29 cellular contexts compared by ENCODE assay signal in genomic region chr5:170617519-170618218, GRCh38.
DNase-seq lines count a peak whose midpoint lies in the region; ATAC-seq and TF ChIP-seq lines count a peak whose summit lies in the region.
"Had no signal": no experiment of that assay in that cellular context is flagged by ENCODE, and none has a peak within 500 bp of the region (broad histone marks: within the 10 kb centered on the region; RNA-seq: fewer than 3 reads in every experiment).

No MANE protein-coding gene starts in this region.

- no peak overlapping the region for H3K4me2 ChIP-seq in neuronal stem cell (ENCODE audit: insufficient read depth, low read length, poor library complexity, severe bottlenecking)
- H3K4me2 ChIP-seq: hepatocyte, SK-N-SH had no signal

- H3K4me3 ChIP-seq in neuronal stem cell (ENCODE audit: low read length in 2 of 2) (no peak overlapping the region), SJCRH30 (no peak overlapping the region)
- H3K4me3 ChIP-seq: body of pancreas, gastroesophageal sphincter, hepatocyte, lower lobe of right lung, prostate gland, sigmoid colon, tibial artery had no signal

- H3K27me3 ChIP-seq in neuronal stem cell (ENCODE audit: control insufficient read depth in 3 of 3, insufficient read depth in 3 of 3, low read depth in 1 of 3, low read length in 3 of 3) (peaks cover 0 to 6% (median 0%) of the 10 kb centered on the region in 3 experiments), SJCRH30 (no peaks in the 10 kb centered on the region)
- H3K27me3 ChIP-seq: body of pancreas, sigmoid colon had no signal

- H4K91ac ChIP-seq in neuronal stem cell (ENCODE audit: low read depth, low read length, poor library complexity): no peak overlapping the region

- H2BK15ac ChIP-seq in neuronal stem cell (ENCODE audit: low read length): no peak overlapping the region

- peaks cover 37% of the 10 kb centered on the region for H3K4me1 Mint-ChIP-seq in WTC11

- H2BK120ac ChIP-seq in neuronal stem cell (ENCODE audit: low read depth, low read length): no peak overlapping the region

- peaks cover 35% of the 10 kb centered on the region for H3K27me3 Mint-ChIP-seq in WTC11 (ENCODE audit: low read depth)

- peak overlapping the region; percentile 12 for H3K18ac ChIP-seq in neuronal stem cell (ENCODE audit: low read length)

- peak; percentile 30; the same call in 1 of the 2 replicates for ATAC-seq in WTC11
- ATAC-seq: activated CD4-positive, CD25-positive, alpha-beta regulatory T cell treated with anti-CD3 and anti-CD28 coated beads, Interleukin-2, amount 50 U/mL, for 24 hours; body of pancreas; gastroesophageal sphincter; lower lobe of right lung; naive thymus-derived CD8-positive, alpha-beta T cell had no signal

- H3K4me1 ChIP-seq in neuronal stem cell (ENCODE audit: control insufficient read depth in 2 of 2, insufficient read depth in 1 of 2, low read depth in 1 of 2, low read length in 2 of 2): peaks cover 0 to 13% of the 10 kb centered on the region in 2 donors
- peaks cover 6% of the 10 kb centered on the region for H3K4me1 ChIP-seq in SJCRH30
- H3K4me1 ChIP-seq: body of pancreas, gastroesophageal sphincter, lower lobe of right lung, prostate gland, sigmoid colon, tibial artery had no signal

- no peak for TF ChIP-seq CTCF in WTC11 (IDR thresholded peaks at IDR 0.05)

- H3K27ac Mint-ChIP-seq in WTC11: no peak overlapping the region
- H3K27ac Mint-ChIP-seq: activated naive CD4-positive, alpha-beta T cell treated with anti-CD3 and anti-CD28 coated beads for 36 hours had no signal

- no peak overlapping the region for H3K4ac ChIP-seq in neuronal stem cell (ENCODE audit: low read length)

- no peak overlapping the region for H3K23ac ChIP-seq in neuronal stem cell (ENCODE audit: low read depth, low read length, poor library complexity)

- H3K27ac ChIP-seq in neuronal stem cell (replicated peaks; ENCODE audit: low read length): no peak overlapping the region
- no peak overlapping the region for H3K27ac ChIP-seq in SJCRH30
- H3K27ac ChIP-seq: body of pancreas, gastroesophageal sphincter, hepatocyte, lower lobe of right lung, prostate gland, sigmoid colon, tibial artery had no signal

- no peaks in the 10 kb centered on the region for H3K9me3 Mint-ChIP-seq in WTC11
- H3K9me3 Mint-ChIP-seq: activated naive CD4-positive, alpha-beta T cell treated with anti-CD3 and anti-CD28 coated beads for 36 hours; CD14-positive monocyte; H9; naive thymus-derived CD8-positive, alpha-beta T cell had no signal

- H3K4me3 Mint-ChIP-seq in WTC11: no peak overlapping the region
- H3K4me3 Mint-ChIP-seq: activated naive CD4-positive, alpha-beta T cell treated with anti-CD3 and anti-CD28 coated beads for 36 hours; H9 had no signal

- no peak overlapping the region for H2AFZ ChIP-seq in neuronal stem cell (ENCODE audit: low read length)
- H2AFZ ChIP-seq: hepatocyte had no signal

- H4K8ac ChIP-seq in neuronal stem cell (ENCODE audit: low read depth, low read length): no peak overlapping the region

- H2AK5ac ChIP-seq in neuronal stem cell (ENCODE audit: low read depth, low read length): no peak overlapping the region

- H3K14ac ChIP-seq in neuronal stem cell (ENCODE audit: low read length): no peak overlapping the region

- no peak overlapping the region for H2BK12ac ChIP-seq in neuronal stem cell (ENCODE audit: low read length)

- no peak overlapping the region for H2BK5ac ChIP-seq in neuronal stem cell (ENCODE audit: low read length)

- no peaks in the 10 kb centered on the region for H3K9me3 ChIP-seq in neuronal stem cell (replicated peaks in 1 of 2; ENCODE audit: control insufficient read depth in 2 of 2, insufficient read depth in 1 of 2, low read depth in 1 of 2, low read length in 2 of 2)
- no peaks in the 10 kb centered on the region for H3K9me3 ChIP-seq in SJCRH30 (replicated peaks)
- H3K9me3 ChIP-seq: body of pancreas, gastroesophageal sphincter, lower lobe of right lung, prostate gland, sigmoid colon, SK-N-SH, tibial artery had no signal

- POLR2A ChIA-PET in WTC11 (lab: Charles Lee): no interaction called here

- H3K36me3 ChIP-seq in neuronal stem cell (replicated peaks in 1 of 2; ENCODE audit: control insufficient read depth in 2 of 2, insufficient read depth in 2 of 2, low read length in 2 of 2): no peaks in the 10 kb centered on the region
- H3K36me3 ChIP-seq in SJCRH30: no peaks in the 10 kb centered on the region
- H3K36me3 ChIP-seq: gastroesophageal sphincter, lower lobe of right lung, prostate gland, sigmoid colon, tibial artery had no signal

- H3K36me3 Mint-ChIP-seq in WTC11: no peaks in the 10 kb centered on the region
- H3K36me3 Mint-ChIP-seq: CD14-positive monocyte; naive thymus-derived CD8-positive, alpha-beta T cell had no signal

- CTCF ChIA-PET in WTC11 (lab: Charles Lee): interaction anchor here (0.7 to 1.3 kb wide), 3 partner anchors 13 to 16 kb away, joined by 3 to 4 read pairs (median 3); no protein-coding TSS in a partner anchor

- DNase-seq in COR-L47 (lab: John Stamatoyannopoulos, UW) (peak; percentile 63), NCI-H1436 treated with DMSO at 0.1 percent for 48 hours (lab: John Stamatoyannopoulos, UW) (peak; percentile 43), WTC11 (ENCODE audit: low spot score) (no peak), neuronal stem cell (ENCODE audit: low spot score) (no peak), NCI-H446 (lab: John Stamatoyannopoulos, UW) (no peak), SJCRH30 (no peak), HT-29 (ENCODE audit: low spot score) (no peak)
- DNase-seq: activated CD4-positive, alpha-beta T cell treated with anti-CD3 and anti-CD28 coated beads, Interleukin-2, amount 50 U/mL, for 48 hours; activated CD8-positive, alpha-beta memory T cell treated with anti-CD3 and anti-CD28 coated beads, Interleukin-2, amount 50 U/mL, for 4 hours; activated naive CD4-positive, alpha-beta T cell treated with anti-CD3 and anti-CD28 coated beads for 36 hours; body of pancreas; Calu3; EL; H9; KG1; lower lobe of right lung; MM.1S; naive thymus-derived CD8-positive, alpha-beta T cell; NCI-H1417 treated with DMSO at 0.1 percent for 48 hours; occipital lobe; sigmoid colon; SK-N-SH; stimulated activated CD4-positive, alpha-beta T cell treated with anti-CD3 and anti-CD28 coated beads, Interleukin-4, amount 100 ng/mL, for 24 hours; tibial artery had no signal

- no peak overlapping the region for H3K9ac ChIP-seq in neuronal stem cell (ENCODE audit: low read depth, low read length, poor library complexity)
- H3K9ac ChIP-seq: SK-N-SH had no signal

- WGBS in neuronal stem cell (ENCODE audit: extremely low coverage in 2 of 2, insufficient read length in 2 of 2, insufficient replicate concordance in 1 of 2), 2 donors: no CpG with 5 or more reads among the region's 6 CpGs

- no peaks in the 10 kb centered on the region for H3K79me1 ChIP-seq in neuronal stem cell (ENCODE audit: low read depth, low read length)

TF ChIP-seq in WTC11, 78 proteins besides CTCF, POLR2A, EP300 and RAD21:
- TF ChIP-seq, protein P1, sequence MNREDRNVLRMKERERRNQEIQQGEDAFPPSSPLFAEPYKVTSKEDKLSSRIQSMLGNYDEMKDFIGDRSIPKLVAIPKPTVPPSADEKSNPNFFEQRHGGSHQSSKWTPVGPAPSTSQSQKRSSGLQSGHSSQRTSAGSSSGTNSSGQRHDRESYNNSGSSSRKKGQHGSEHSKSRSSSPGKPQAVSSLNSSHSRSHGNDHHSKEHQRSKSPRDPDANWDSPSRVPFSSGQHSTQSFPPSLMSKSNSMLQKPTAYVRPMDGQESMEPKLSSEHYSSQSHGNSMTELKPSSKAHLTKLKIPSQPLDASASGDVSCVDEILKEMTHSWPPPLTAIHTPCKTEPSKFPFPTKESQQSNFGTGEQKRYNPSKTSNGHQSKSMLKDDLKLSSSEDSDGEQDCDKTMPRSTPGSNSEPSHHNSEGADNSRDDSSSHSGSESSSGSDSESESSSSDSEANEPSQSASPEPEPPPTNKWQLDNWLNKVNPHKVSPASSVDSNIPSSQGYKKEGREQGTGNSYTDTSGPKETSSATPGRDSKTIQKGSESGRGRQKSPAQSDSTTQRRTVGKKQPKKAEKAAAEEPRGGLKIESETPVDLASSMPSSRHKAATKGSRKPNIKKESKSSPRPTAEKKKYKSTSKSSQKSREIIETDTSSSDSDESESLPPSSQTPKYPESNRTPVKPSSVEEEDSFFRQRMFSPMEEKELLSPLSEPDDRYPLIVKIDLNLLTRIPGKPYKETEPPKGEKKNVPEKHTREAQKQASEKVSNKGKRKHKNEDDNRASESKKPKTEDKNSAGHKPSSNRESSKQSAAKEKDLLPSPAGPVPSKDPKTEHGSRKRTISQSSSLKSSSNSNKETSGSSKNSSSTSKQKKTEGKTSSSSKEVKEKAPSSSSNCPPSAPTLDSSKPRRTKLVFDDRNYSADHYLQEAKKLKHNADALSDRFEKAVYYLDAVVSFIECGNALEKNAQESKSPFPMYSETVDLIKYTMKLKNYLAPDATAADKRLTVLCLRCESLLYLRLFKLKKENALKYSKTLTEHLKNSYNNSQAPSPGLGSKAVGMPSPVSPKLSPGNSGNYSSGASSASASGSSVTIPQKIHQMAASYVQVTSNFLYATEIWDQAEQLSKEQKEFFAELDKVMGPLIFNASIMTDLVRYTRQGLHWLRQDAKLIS (CRISPR knock-in tag; IDR thresholded peaks at IDR 0.05; ENCODE audit: borderline replicate concordance): no peak
- 0 out of 2 replicates have a peak, but pooled peaks have one; percentile 10 for TF ChIP-seq GTF2I (CRISPR knock-in tag; conservative IDR thresholded peaks at IDR 0.05)
- TF ChIP-seq ESRRA (CRISPR knock-in tag; IDR thresholded peaks at IDR 0.05; ENCODE audit: borderline replicate concordance): no peak
TF ChIP-seq in WTC11: peak in this region for 1.

Comparison
In these comparisons a context has a peak if more than half of its experiments do, and no peak if none do; other contexts are left out.
1. DNase-seq: peak in COR-L47 (single experiment) and NCI-H1436 treated with DMSO at 0.1 percent for 48 hours (single experiment); none in WTC11 (single experiment), neuronal stem cell (single experiment), NCI-H446 (0 of 2), SJCRH30 (0 of 2) and HT-29 (single experiment).